ENCODE assay signal across 1 cellular context in genomic region chr12:113818833-113819232, GRCh38.
TF ChIP-seq lines count a peak whose summit lies in the region.

No MANE protein-coding gene starts in this region.

TF ChIP-seq in HepG2, 621 proteins besides CTCF, POLR2A, EP300 and RAD21 (continued from another document):
- TF ChIP-seq ZNF687 (CRISPR knock-in tag; IDR thresholded peaks at IDR 0.05) (peak; percentile 32; the same call in 1 of the 2 replicates), YY1 (IDR thresholded peaks at IDR 0.05; ENCODE audit: insufficient read depth, insufficient replicate concordance, low read depth, low read length) (peak; percentile 16), TEAD3 (CRISPR knock-in tag; optimal IDR thresholded peaks at IDR 0.05; ENCODE audit: borderline replicate concordance) (peak; percentile 12), ZBTB39 (CRISPR knock-in tag; IDR thresholded peaks at IDR 0.05) (no peak)
